In the genomic region with DNA sequence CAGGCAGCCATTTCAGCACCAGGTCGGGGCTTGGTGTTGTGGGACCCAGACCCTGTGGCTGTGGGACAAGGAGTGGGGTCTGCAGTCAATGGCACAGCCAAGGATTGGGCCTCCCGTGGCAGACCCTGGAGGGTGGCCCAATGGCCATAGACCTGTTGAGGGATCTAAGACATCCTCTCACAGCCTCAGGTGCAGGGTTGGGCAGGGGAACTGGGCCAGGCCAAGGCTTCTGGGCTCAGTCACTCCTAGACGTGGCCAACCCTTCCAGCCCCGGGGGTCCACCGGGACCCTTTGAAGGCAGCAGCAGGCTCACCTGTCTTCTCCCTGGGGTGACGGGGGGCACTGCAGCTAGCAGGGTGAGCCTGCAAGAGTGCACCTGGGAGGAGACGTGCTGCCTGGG, we compare ENCODE assay signal across 19 cellular contexts. TPM values are rescaled to one million over a fixed set of nuclear protein-coding genes. Genes with fewer than 3 reads are reported as not detected.
DNase-seq lines count a peak whose midpoint lies in the region; ATAC-seq and TF ChIP-seq lines count a peak whose summit lies in the region.
"Had no signal": no experiment of that assay in that cellular context is flagged by ENCODE, and none has a peak within 500 bp of the region (broad histone marks: within the 10 kb centered on the region; RNA-seq: fewer than 3 reads in every experiment).

No MANE protein-coding gene starts in this region.

- H3K9me3 ChIP-seq in BE2C (no peaks in the 10 kb centered on the region), suprapubic skin (no peaks in the 10 kb centered on the region), PC-9 (ENCODE audit: insufficient read depth, low read depth) (no peaks in the 10 kb centered on the region)

- BruUV-seq in PC-9 (replicated peaks; lab: Mats Ljungman, UMichigan) = no TSS peak

- no peak overlapping the region for H2AFZ ChIP-seq in PC-9

- intact Hi-C loops in activated CD4-positive, alpha-beta T cell treated with anti-CD3 and anti-CD28 coated beads for 36 hours (cut with DNase I, micrococcal nuclease) = loop anchor here in 1 of 2 experiments (5.0 kb wide), 1 partner anchor 254 kb away; no protein-coding TSS in a partner anchor
- intact Hi-C loops in left ventricle myocardium superior (cut with micrococcal nuclease) (no loop called here), posterior vena cava (cut with DNase I) (loop anchor here in 1 of 2 donors (10.0 kb wide), 1 partner anchor 256 kb away; no protein-coding TSS in a partner anchor), PC-9 (cut with micrococcal nuclease; ENCODE audit: unreplicated experiment) (loop anchor here (10.0 kb wide), 1 partner anchor 116 kb away; no protein-coding TSS in a partner anchor)

- H3K4me1 ChIP-seq in BE2C (no peaks in the 10 kb centered on the region), suprapubic skin (peaks cover 3% of the 10 kb centered on the region), PC-9 (replicated peaks; ENCODE audit: insufficient read depth) (no peaks in the 10 kb centered on the region)

- no peaks in the 10 kb centered on the region for H3K36me3 Mint-ChIP-seq in activated CD4-positive, alpha-beta T cell treated with anti-CD3 and anti-CD28 coated beads for 36 hours (ENCODE audit: low read depth)
- no peaks in the 10 kb centered on the region for H3K36me3 Mint-ChIP-seq in activated T-helper 17 cell treated with anti-CD3 and anti-CD28 coated beads, Interleukin-2, amount 50 U/mL, for 72 hours (ENCODE audit: low read depth)
- H3K36me3 Mint-ChIP-seq: CD4-positive, CD25-positive, alpha-beta regulatory T cell had no signal

- no peaks in the 10 kb centered on the region for H4K20me1 ChIP-seq in PC-9 (ENCODE audit: insufficient read depth)

- no peak for ATAC-seq in activated CD4-positive, alpha-beta T cell treated with anti-CD3 and anti-CD28 coated beads for 36 hours
- ATAC-seq in left ventricle myocardium superior = no peak
- no peak for ATAC-seq in activated T-helper 17 cell treated with anti-CD3 and anti-CD28 coated beads, Interleukin-2, amount 50 U/mL, for 72 hours (replicated peaks)

- H3K4me3 ChIP-seq in BE2C (ENCODE audit: low read depth, low read length) (no peak overlapping the region), suprapubic skin (no peak overlapping the region), PC-9 (no peak overlapping the region)
- H3K4me3 ChIP-seq: K562 had no signal

- CTCF ChIA-PET in activated CD4-positive, alpha-beta T cell treated with anti-CD3 and anti-CD28 coated beads for 36 hours (lab: Charles Lee) = interaction anchor here (0.6 kb wide), 1 partner anchor 56 kb away, joined by 3 read pairs; no protein-coding TSS in a partner anchor
- CTCF ChIA-PET in PC-9 (lab: Charles Lee) = no interaction called here

- peak; percentile 2 for DNase-seq in activated CD4-positive, alpha-beta T cell treated with anti-CD3 and anti-CD28 coated beads for 36 hours
- no peak for DNase-seq in activated CD4-positive, alpha-beta T cell treated with anti-CD3 and anti-CD28 coated beads, Interleukin-2, amount 50 U/mL, for 48 hours
- peak; percentile 4 for DNase-seq in BE2C
- peak; percentile 19 for DNase-seq in left ventricle myocardium superior
- peak; percentile 71 for DNase-seq in posterior vena cava (ENCODE audit: low spot score)
- no peak for DNase-seq in suprapubic skin (ENCODE audit: low spot score in 2 of 2)
- no peak for DNase-seq in PC-9
- DNase-seq: 8988T; CD4-positive, CD25-positive, alpha-beta regulatory T cell; COR-L47; DMS 273 treated with DMSO at 0.1 percent for 48 hours; DND-41; H7; HFFc6; NCI-H1105 treated with DMSO at 0.1 percent for 48 hours; NCI-H1694; NCI-H2081 treated with DMSO at 0.1 percent for 48 hours had no signal

- H3K4me2 ChIP-seq in PC-9 = no peak overlapping the region

- H3K27me3 ChIP-seq in BE2C = no peaks in the 10 kb centered on the region
- peaks cover 15% of the 10 kb centered on the region for H3K27me3 ChIP-seq in suprapubic skin
- H3K27me3 ChIP-seq in PC-9 (ENCODE audit: insufficient read depth, low read depth) = no peaks in the 10 kb centered on the region

- WGBS in suprapubic skin = 60% methylated on average over 1 of the region's 7 CpGs

- H3K27ac ChIP-seq in suprapubic skin = no peak overlapping the region
- H3K27ac ChIP-seq in PC-9 = no peak overlapping the region

- POLR2A ChIA-PET in activated CD4-positive, alpha-beta T cell treated with anti-CD3 and anti-CD28 coated beads for 36 hours (lab: Charles Lee) = no interaction called here
- POLR2A ChIA-PET in PC-9 (lab: Charles Lee; ENCODE audit: unreplicated experiment) = no interaction called here

- no peaks in the 10 kb centered on the region for H3F3A ChIP-seq in PC-9 (ENCODE audit: insufficient read depth, low read depth)

- H3K27ac Mint-ChIP-seq in activated CD4-positive, alpha-beta T cell treated with anti-CD3 and anti-CD28 coated beads for 36 hours = no peak overlapping the region
- no peak overlapping the region for H3K27ac Mint-ChIP-seq in activated T-helper 17 cell treated with anti-CD3 and anti-CD28 coated beads, Interleukin-2, amount 50 U/mL, for 72 hours
- H3K27ac Mint-ChIP-seq: CD4-positive, CD25-positive, alpha-beta regulatory T cell; HFFc6 had no signal

- TF ChIP-seq CTCF in BE2C (IDR thresholded peaks at IDR 0.05; ENCODE audit: low read depth, low read length) (no peak), suprapubic skin (IDR thresholded peaks at IDR 0.05) (no peak), PC-9 (conservative IDR thresholded peaks at IDR 0.05) (no peak)

- no peaks in the 10 kb centered on the region for H3K36me3 ChIP-seq in BE2C
- no peaks in the 10 kb centered on the region for H3K36me3 ChIP-seq in suprapubic skin
- H3K36me3 ChIP-seq in PC-9 (ENCODE audit: low read depth) = no peaks in the 10 kb centered on the region

- no peaks in the 10 kb centered on the region for H3K9me3 Mint-ChIP-seq in activated CD4-positive, alpha-beta T cell treated with anti-CD3 and anti-CD28 coated beads for 36 hours (ENCODE audit: low read depth)
- H3K9me3 Mint-ChIP-seq in activated T-helper 17 cell treated with anti-CD3 and anti-CD28 coated beads, Interleukin-2, amount 50 U/mL, for 72 hours = no peaks in the 10 kb centered on the region
- H3K9me3 Mint-ChIP-seq: CD4-positive, CD25-positive, alpha-beta regulatory T cell; HFFc6 had no signal

- no peak for TF ChIP-seq EP300 in suprapubic skin (IDR thresholded peaks at IDR 0.05)

- TF ChIP-seq POLR2A in suprapubic skin (IDR thresholded peaks at IDR 0.05) = no peak

- peaks cover 2% of the 10 kb centered on the region for H3K27me3 Mint-ChIP-seq in activated CD4-positive, alpha-beta T cell treated with anti-CD3 and anti-CD28 coated beads for 36 hours
- no peaks in the 10 kb centered on the region for H3K27me3 Mint-ChIP-seq in activated T-helper 17 cell treated with anti-CD3 and anti-CD28 coated beads, Interleukin-2, amount 50 U/mL, for 72 hours
- H3K27me3 Mint-ChIP-seq: CD4-positive, CD25-positive, alpha-beta regulatory T cell had no signal

- no peaks in the 10 kb centered on the region for H3K9me2 ChIP-seq in PC-9 (ENCODE audit: insufficient read depth)

- H3K4me3 Mint-ChIP-seq in activated CD4-positive, alpha-beta T cell treated with anti-CD3 and anti-CD28 coated beads for 36 hours = no peak overlapping the region
- no peak overlapping the region for H3K4me3 Mint-ChIP-seq in activated T-helper 17 cell treated with anti-CD3 and anti-CD28 coated beads, Interleukin-2, amount 50 U/mL, for 72 hours
- H3K4me3 Mint-ChIP-seq: CD4-positive, CD25-positive, alpha-beta regulatory T cell; HFFc6 had no signal

- no peaks in the 10 kb centered on the region for H3K79me2 ChIP-seq in PC-9 (ENCODE audit: low read depth)

- no peaks in the 10 kb centered on the region for H3K4me1 Mint-ChIP-seq in activated CD4-positive, alpha-beta T cell treated with anti-CD3 and anti-CD28 coated beads for 36 hours
- H3K4me1 Mint-ChIP-seq in activated T-helper 17 cell treated with anti-CD3 and anti-CD28 coated beads, Interleukin-2, amount 50 U/mL, for 72 hours = no peaks in the 10 kb centered on the region
- H3K4me1 Mint-ChIP-seq: CD4-positive, CD25-positive, alpha-beta regulatory T cell had no signal

RNA-seq across cellular contexts. Expression of gene DPYSL4, which starts 45.7 kb away (rescaled TPM):
- 10 to 100 TPM; 15.0 to 15.2 TPM for total RNA-seq in activated CD4-positive, alpha-beta T cell treated with anti-CD3 and anti-CD28 coated beads for 36 hours
- 15.0 TPM for polyA plus RNA-seq in BE2C (2012; ENCODE audit: insufficient read depth, insufficient read length, low read depth)
- total RNA-seq in left ventricle myocardium superior (45.2 TPM), posterior vena cava (1 to 10 TPM; 1.4 to 2.1 TPM), suprapubic skin (1 to 10 TPM in 1 of 4 donors, under 1 TPM in 2, not detected in 1; 0.38 to 1.7 (median 0.91) TPM), PC-9 (2021) (2.8 and 4.8 TPM in 2 replicates)
- 10 to 100 TPM; 14.3 to 23.5 TPM for total RNA-seq in activated T-helper 17 cell treated with anti-CD3 and anti-CD28 coated beads, Interleukin-2, amount 50 U/mL, for 72 hours
- total RNA-seq: K562 had no signal

Comparison
In these comparisons a context has a peak if more than half of its experiments do, and no peak if none do; other contexts are left out.
1. DNase-seq: peak in activated CD4-positive, alpha-beta T cell treated with anti-CD3 and anti-CD28 coated beads for 36 hours (single experiment), BE2C (single experiment), left ventricle myocardium superior (single experiment) and posterior vena cava (single experiment); none in activated CD4-positive, alpha-beta T cell treated with anti-CD3 and anti-CD28 coated beads, Interleukin-2, amount 50 U/mL, for 48 hours (0 of 2), suprapubic skin (0 of 2) and PC-9 (0 of 2).